In the genomic region with DNA sequence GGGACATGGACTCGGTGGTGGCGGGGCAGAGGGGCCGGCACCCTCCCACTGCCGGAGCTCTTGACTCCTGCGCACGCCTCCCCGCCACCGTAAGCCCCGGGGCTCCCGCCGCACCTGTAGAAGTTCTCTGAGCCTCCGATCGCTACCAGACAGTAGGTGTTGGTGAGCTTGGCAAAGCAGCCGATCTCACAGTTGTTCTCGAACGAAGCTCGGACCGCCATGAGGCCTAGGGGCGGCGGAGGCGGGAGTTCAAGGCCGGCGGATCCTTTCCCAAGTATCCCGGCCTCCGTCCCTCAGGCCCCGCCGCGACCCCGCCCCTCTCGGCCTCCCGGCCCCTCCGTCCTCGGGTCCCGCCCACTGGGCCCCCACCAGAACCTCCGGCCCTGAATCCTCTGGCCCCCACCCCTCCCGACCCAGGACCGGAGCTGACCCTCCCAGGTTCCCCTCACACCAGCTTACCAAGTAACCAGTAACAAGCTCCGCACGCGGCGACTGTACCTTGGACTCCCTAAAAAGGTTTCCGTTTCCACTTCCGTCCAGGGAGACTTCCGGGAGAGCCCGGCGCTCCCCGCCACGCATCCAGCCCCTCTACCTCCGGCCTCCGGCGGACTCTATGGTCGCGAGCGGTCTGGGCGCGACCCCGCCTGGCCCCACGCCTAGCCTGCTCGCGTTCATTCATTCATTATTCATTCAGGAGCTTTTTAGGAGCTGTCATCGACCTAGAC, we compare ENCODE assay signal across 8 cellular contexts. TPM values are rescaled to one million over a fixed set of nuclear protein-coding genes. Genes with fewer than 3 reads are reported as not detected.
DNase-seq lines count a peak whose midpoint lies in the region; ATAC-seq and TF ChIP-seq lines count a peak whose summit lies in the region.

TSS of gene EIF6 (minus strand) at position 506 of the 725 bp plus-strand sequence. CDS start at position 221, 285 bp downstream.

- peaks cover 0 to 13% (median 0%) of the 10 kb centered on the region in 3 experiments for H3K36me3 ChIP-seq in naive thymus-derived CD4-positive, alpha-beta T cell (ENCODE audit: control insufficient read depth in 2 of 3, insufficient read depth in 3 of 3, low read length in 3 of 3)

- H3K4me1 Mint-ChIP-seq in naive thymus-derived CD4-positive, alpha-beta T cell: peaks cover 18 to 43% (median 30%) of the 10 kb centered on the region in 7 donors
- peaks cover 30 to 38% of the 10 kb centered on the region in 2 donors for H3K4me1 Mint-ChIP-seq in stimulated activated naive B cell treated with anti-CD40 and anti-IgM and Interleukin-4, amounts not matched to agents 10 μg/mL and 1 μg/mL and 100 μg/mL, for 72 hours

- peaks cover 7 to 8% of the 10 kb centered on the region in 2 donors for H3K4me1 ChIP-seq in naive thymus-derived CD4-positive, alpha-beta T cell (ENCODE audit: control insufficient read depth in 2 of 2, insufficient read depth in 2 of 2, low read length in 2 of 2)

- H3K9me3 Mint-ChIP-seq in naive thymus-derived CD4-positive, alpha-beta T cell: no peaks in the 10 kb centered on the region
- no peaks in the 10 kb centered on the region for H3K9me3 Mint-ChIP-seq in stimulated activated naive B cell treated with anti-CD40 and anti-IgM and Interleukin-4, amounts not matched to agents 10 μg/mL and 1 μg/mL and 100 μg/mL, for 72 hours

- H3K27ac Mint-ChIP-seq in naive thymus-derived CD4-positive, alpha-beta T cell: peak within 1 kb of the TSS; percentile 79 to 94 (median 87)
- H3K27ac Mint-ChIP-seq in stimulated activated naive B cell treated with anti-CD40 and anti-IgM and Interleukin-4, amounts not matched to agents 10 μg/mL and 1 μg/mL and 100 μg/mL, for 72 hours: peak within 1 kb of the TSS; percentile 87

- TF ChIP-seq CTCF in fibroblast of mammary gland (conservative IDR thresholded peaks at IDR 0.05; ENCODE audit: control insufficient read depth, insufficient read depth, low read depth, low read length): no peak

- intact Hi-C loops in naive thymus-derived CD4-positive, alpha-beta T cell (cut with micrococcal nuclease): loop anchor here (2.0 to 5.0 kb wide), 5 partner anchors 20 to 783 kb away; partner anchors contain the start of genes SCAND1 (in 1 of the 2) and TRPC4AP (in 1 of the 2)

- POLR2A ChIA-PET in naive thymus-derived CD4-positive, alpha-beta T cell (lab: Charles Lee): interaction anchor here (0.8 to 1.4 kb wide), 6 partner anchors 9 to 921 kb away, joined by 3 to 6 read pairs (median 3); partner anchors contain the start of genes ITCH and SCAND1

- no peaks in the 10 kb centered on the region for H3K9me3 ChIP-seq in naive thymus-derived CD4-positive, alpha-beta T cell (ENCODE audit: control insufficient read depth in 2 of 3, low read length in 3 of 3)

- H3K27me3 Mint-ChIP-seq in naive thymus-derived CD4-positive, alpha-beta T cell: no peaks in the 10 kb centered on the region
- H3K27me3 Mint-ChIP-seq in stimulated activated naive B cell treated with anti-CD40 and anti-IgM and Interleukin-4, amounts not matched to agents 10 μg/mL and 1 μg/mL and 100 μg/mL, for 72 hours: no peaks in the 10 kb centered on the region

- no peaks in the 10 kb centered on the region for H3K27me3 ChIP-seq in naive thymus-derived CD4-positive, alpha-beta T cell (ENCODE audit: control insufficient read depth in 2 of 2, insufficient read depth in 2 of 2, low read length in 2 of 2)

- CTCF ChIA-PET in naive thymus-derived CD4-positive, alpha-beta T cell (lab: Charles Lee): interaction anchor here (1.1 kb wide), 1 partner anchor 19 kb away, joined by 5 read pairs; no protein-coding TSS in a partner anchor

- H3K36me3 Mint-ChIP-seq in naive thymus-derived CD4-positive, alpha-beta T cell: peaks cover 4 to 14% (median 10%) of the 10 kb centered on the region in 5 donors
- H3K36me3 Mint-ChIP-seq in stimulated activated naive B cell treated with anti-CD40 and anti-IgM and Interleukin-4, amounts not matched to agents 10 μg/mL and 1 μg/mL and 100 μg/mL, for 72 hours: peaks cover 17 to 26% of the 10 kb centered on the region in 2 donors

- H3K27ac ChIP-seq in naive thymus-derived CD4-positive, alpha-beta T cell (ENCODE audit: low read depth, low read length): peak within 1 kb of the TSS; percentile 89

- peak within 1 kb of the TSS; percentile 88 for H3K4me3 ChIP-seq in fibroblast of mammary gland (ENCODE audit: control insufficient read depth, low read depth, low read length)
- H3K4me3 ChIP-seq in naive thymus-derived CD4-positive, alpha-beta T cell (ENCODE audit: low read length): peak within 1 kb of the TSS; percentile 56

- peak; percentile 80 for DNase-seq in COR-L47 (lab: John Stamatoyannopoulos, UW)
- DNase-seq in KG1 (lab: John Stamatoyannopoulos, UW): peak; percentile 42
- DNase-seq in RPMI7951 (ENCODE audit: low read depth): peak; percentile 94
- peak; percentile 53 to 60 for DNase-seq in activated T-helper 1 cell treated with anti-CD3 and anti-CD28 coated beads, Interleukin-2, amount 50 U/mL, for 16 hours (ENCODE audit: low read depth in 1 of 2, low spot score in 1 of 2)
- DNase-seq in fibroblast of mammary gland (ENCODE audit: low read depth): peak; percentile 85
- peak; percentile 23 to 78 (median 53) for DNase-seq in naive thymus-derived CD4-positive, alpha-beta T cell
- DNase-seq in stimulated activated naive B cell treated with anti-CD40 and anti-IgM and Interleukin-4, amounts not matched to agents 10 μg/mL and 1 μg/mL and 100 μg/mL, for 72 hours: peak; percentile 85

- H3K4me3 Mint-ChIP-seq in naive thymus-derived CD4-positive, alpha-beta T cell: peak within 1 kb of the TSS; percentile 71 to 96 (median 91)
- peak within 1 kb of the TSS; percentile 85 to 87 for H3K4me3 Mint-ChIP-seq in stimulated activated naive B cell treated with anti-CD40 and anti-IgM and Interleukin-4, amounts not matched to agents 10 μg/mL and 1 μg/mL and 100 μg/mL, for 72 hours

- ATAC-seq in GM21390 (IDR thresholded peaks at IDR 0.05; ENCODE audit: unreplicated experiment): peak; percentile 87
- ATAC-seq in naive thymus-derived CD4-positive, alpha-beta T cell: peak; percentile 80
- ATAC-seq in stimulated activated naive B cell treated with anti-CD40 and anti-IgM and Interleukin-4, amounts not matched to agents 10 μg/mL and 1 μg/mL and 100 μg/mL, for 72 hours (replicated peaks): peak; percentile 93 to 95

RNA-seq across cellular contexts. Expression of gene EIF6, which starts in this region (rescaled TPM):
- 434 and 435 TPM in 2 replicates for total RNA-seq in RPMI7951 (2014; rRNA removed; shearing (Covaris generic))
- 100 to 1,000 TPM in 1 of 5 experiments, 10 to 100 TPM in 4; 35.4 to 117 (median 39.9) TPM for total RNA-seq in naive thymus-derived CD4-positive, alpha-beta T cell
- 100 to 1,000 TPM; 141 to 150 TPM for polyA plus RNA-seq in naive thymus-derived CD4-positive, alpha-beta T cell

Comparison
In these comparisons a context has a peak if more than half of its experiments do, and no peak if none do; other contexts are left out.
1. Peak in every context shown above with its lines: DNase-seq, ATAC-seq, H3K4me3 ChIP-seq and H3K27ac ChIP-seq.
2. DNase-seq: peak in every context shown above with its lines; median percentile 94 in RPMI7951; 85 in fibroblast of mammary gland; 85 in stimulated activated naive B cell treated with anti-CD40 and anti-IgM and Interleukin-4, amounts not matched to agents 10 μg/mL and 1 μg/mL and 100 μg/mL, for 72 hours; 80 in COR-L47; 56 in activated T-helper 1 cell treated with anti-CD3 and anti-CD28 coated beads, Interleukin-2, amount 50 U/mL, for 16 hours; 53 in naive thymus-derived CD4-positive, alpha-beta T cell; 42 in KG1.